10 cellular contexts compared by ENCODE assay signal in the genomic region with DNA sequence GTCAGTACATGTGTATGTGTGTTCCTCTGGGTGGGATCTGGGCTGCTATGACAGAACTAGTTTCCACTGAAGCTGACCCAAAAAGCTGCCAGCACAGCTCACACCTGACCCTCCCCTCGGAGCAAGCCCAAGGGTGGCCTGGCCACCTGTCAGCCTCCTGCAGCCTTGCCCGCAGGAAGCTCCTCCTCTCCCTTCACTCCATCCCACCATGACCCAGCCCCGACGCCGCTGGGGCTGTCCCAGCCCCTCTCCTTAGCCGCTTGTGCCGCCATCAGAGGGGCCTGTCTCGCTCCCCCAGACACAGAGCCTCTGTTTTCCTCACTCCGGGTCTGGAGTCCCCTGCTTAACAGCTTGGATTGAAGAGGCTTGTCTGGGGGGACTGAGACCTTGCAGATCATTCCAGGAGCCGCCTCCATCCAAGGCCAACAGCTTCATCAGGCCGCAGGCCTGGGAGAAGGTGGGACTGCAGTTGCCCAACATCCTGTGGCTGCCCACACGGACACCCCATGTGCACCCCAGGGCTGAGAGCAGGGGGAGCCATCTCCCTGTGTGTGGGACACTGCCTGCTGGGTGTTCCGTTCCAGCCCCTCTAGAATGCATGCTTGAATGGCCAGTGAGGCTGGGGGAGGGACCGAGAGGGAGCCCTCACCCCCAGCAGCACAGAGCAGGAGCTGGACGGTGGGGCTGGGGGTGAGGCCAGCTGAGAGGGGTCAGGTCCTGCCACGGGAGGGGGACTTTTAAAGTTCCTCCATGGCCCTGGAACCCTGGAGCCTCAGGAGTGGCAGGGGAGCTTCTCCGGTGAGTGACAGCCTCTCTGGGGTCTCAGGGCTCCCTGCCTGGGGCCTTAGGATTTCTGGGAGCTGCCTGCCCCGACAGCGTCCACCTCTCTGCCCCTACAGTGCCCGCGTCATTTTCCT. TPM values are rescaled to one million over a fixed set of nuclear protein-coding genes. Genes with fewer than 3 reads are reported as not detected.
DNase-seq lines count a peak whose midpoint lies in the region; ATAC-seq and TF ChIP-seq lines count a peak whose summit lies in the region.
"Had no signal": no experiment of that assay in that cellular context is flagged by ENCODE, and none has a peak within 500 bp of the region (broad histone marks: within the 10 kb centered on the region; RNA-seq: fewer than 3 reads in every experiment).

No MANE protein-coding gene starts in this region.

- no peak for TF ChIP-seq POLR2A in heart left ventricle (IDR thresholded peaks at IDR 0.05)

- no peak for TF ChIP-seq CTCF in heart left ventricle (IDR thresholded peaks at IDR 0.05)

- H3K27ac ChIP-seq in heart left ventricle (peak overlapping the region; percentile 36 to 93 (median 78)), muscle layer of duodenum (ENCODE audit: low read length) (peak overlapping the region; percentile 90)

- peaks cover 0 to 58% (median 32%) of the 10 kb centered on the region in 12 donors for H3K4me1 ChIP-seq in heart left ventricle
- H3K4me1 ChIP-seq in muscle layer of duodenum (ENCODE audit: control insufficient read depth in 1 of 2, insufficient read depth in 2 of 2, low read length in 2 of 2): peaks cover 5 to 42% of the 10 kb centered on the region in 2 donors

- H3K36me3 ChIP-seq in heart left ventricle (peaks cover 0 to 2% (median 0%) of the 10 kb centered on the region in 9 donors), muscle layer of duodenum (ENCODE audit: control insufficient read depth in 1 of 2, insufficient read depth in 2 of 2, low read length in 2 of 2) (peaks cover 0 to 6% of the 10 kb centered on the region in 2 donors)

- 62 to 70% (median 65%) methylated on average over 17 to 21 of the region's 21 CpGs for WGBS in heart left ventricle, 4 donors

- intact Hi-C loops in heart left ventricle (cut with DNase I): loop anchor here in 2 of 10 donors (5.0 kb wide), 2 partner anchors 75 to 120 kb away; no protein-coding TSS in a partner anchor
- intact Hi-C loops in left cardiac atrium (cut with DNase I): no loop called here

- H3K9me3 ChIP-seq in heart left ventricle (no peaks in the 10 kb centered on the region), muscle layer of duodenum (ENCODE audit: control insufficient read depth in 1 of 2, low read length in 2 of 2) (no peaks in the 10 kb centered on the region)

- H3K27me3 ChIP-seq in heart left ventricle: peaks cover 0 to 43% (median 4%) of the 10 kb centered on the region in 9 donors
- H3K27me3 ChIP-seq in muscle layer of duodenum (ENCODE audit: low read depth, low read length): peaks cover 11% of the 10 kb centered on the region

- ATAC-seq in heart left ventricle (no peak), left cardiac atrium (no peak), GM18519 (IDR thresholded peaks at IDR 0.05; ENCODE audit: low FRiP score, unreplicated experiment) (no peak)
- ATAC-seq in stimulated activated naive CD8-positive, alpha-beta T cell treated with anti-CD3 and anti-CD28 coated beads, Interleukin-15, Interleukin-2, amounts not matched to agents 100 U/mL and 50 U/mL, for 24 hours: no peak
- ATAC-seq: activated CD4-positive, alpha-beta T cell treated with anti-CD3 and anti-CD28 coated beads for 36 hours had no signal

- peak in 1 of 5 donors; percentile 60 for DNase-seq in heart left ventricle
- no peak for DNase-seq in left cardiac atrium
- DNase-seq in fibroblast of peridontal ligament (ENCODE audit: extremely low read depth): peak; percentile 43
- DNase-seq in stimulated activated naive CD8-positive, alpha-beta T cell treated with anti-CD3 and anti-CD28 coated beads, Interleukin-15, Interleukin-2, amounts not matched to agents 100 U/mL and 50 U/mL, for 24 hours: no peak
- DNase-seq in NCI-H1105 treated with DMSO at 0.1 percent for 48 hours (lab: John Stamatoyannopoulos, UW): no peak
- DNase-seq in NOMO-1 (lab: John Stamatoyannopoulos, UW; ENCODE audit: unreplicated experiment in 2 of 2): no peak

- H3K4me3 ChIP-seq in heart left ventricle: peak overlapping the region; percentile 4 to 65 (median 49)
- peak overlapping the region; percentile 77 to 93 for H3K4me3 ChIP-seq in muscle layer of duodenum (ENCODE audit: low read depth in 1 of 2, low read length in 2 of 2)

RNA-seq across cellular contexts. Expression of gene MRGPRF, which starts 0.7 kb away (rescaled TPM):
- 10 to 100 TPM in 1 of 9 donors, 1 to 10 TPM in 8; 1.6 to 13.1 (median 3.3) TPM for total RNA-seq in heart left ventricle
- polyA plus RNA-seq in heart left ventricle: 1 to 10 TPM; 4.2 to 4.9 TPM
- total RNA-seq in left cardiac atrium: 10 to 100 TPM; 12.4 to 13.3 TPM
- total RNA-seq: activated CD4-positive, alpha-beta T cell treated with anti-CD3 and anti-CD28 coated beads for 36 hours had no signal

RNA-seq across cellular contexts. Expression of gene MRGPRD, which starts 31.6 kb away (rescaled TPM):
- total RNA-seq in heart left ventricle (not detected), left cardiac atrium (not detected)
- polyA plus RNA-seq in heart left ventricle: not detected
- total RNA-seq: A673; activated CD4-positive, alpha-beta T cell treated with anti-CD3 and anti-CD28 coated beads for 36 hours had no signal

RNA-seq across cellular contexts. Expression of gene TPCN2, which starts 36.4 kb away (rescaled TPM):
- 10 to 100 TPM in 3 of 9 donors, 1 to 10 TPM in 6; 4.1 to 17.6 (median 7.5) TPM for total RNA-seq in heart left ventricle
- 10 to 100 TPM in 1 of 2 donors, 1 to 10 TPM in 1; 4.8 to 11.1 TPM for polyA plus RNA-seq in heart left ventricle
- total RNA-seq in left cardiac atrium: 1 to 10 TPM; 7.3 to 9.7 TPM
